In the genomic region with DNA sequence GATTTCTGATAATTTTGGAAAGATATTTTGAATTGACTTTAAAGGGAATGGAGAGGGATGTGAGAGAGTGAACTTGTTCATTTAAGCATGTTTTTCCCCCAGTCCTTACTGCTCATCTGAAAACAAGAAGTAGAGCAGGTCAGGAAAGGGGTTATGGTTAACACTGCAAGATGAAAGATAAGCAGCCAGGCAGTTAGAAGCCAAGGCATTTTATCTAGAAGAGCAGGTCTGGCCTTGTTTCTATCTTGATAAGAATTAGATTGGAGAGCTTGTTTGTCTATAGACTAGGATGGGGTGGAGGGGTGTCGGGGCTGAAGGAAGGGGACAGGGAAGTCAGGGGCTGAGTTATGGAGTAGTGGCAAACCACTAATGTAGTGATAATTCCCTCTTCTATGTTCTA, we compare ENCODE assay signal across 15 cellular contexts.
DNase-seq lines count a peak whose midpoint lies in the region; ATAC-seq, FAIRE-seq and TF ChIP-seq lines count a peak whose summit lies in the region.
"Had no signal": no experiment of that assay in that cellular context is flagged by ENCODE, and none has a peak within 500 bp of the region (broad histone marks: within the 10 kb centered on the region; RNA-seq: fewer than 3 reads in every experiment).

No MANE protein-coding gene starts in this region.

- no peak overlapping the region for H3K27ac ChIP-seq in CD8-positive, alpha-beta memory T cell (ENCODE audit: low read depth, low read length)
- H3K27ac ChIP-seq in mesenchymal stem cell (ENCODE audit: low read length, poor library complexity, severe bottlenecking) (no peak overlapping the region), gastrocnemius medialis (no peak overlapping the region)
- H3K27ac ChIP-seq: colonic mucosa, epithelial cell of prostate had no signal

- H3K4me2 ChIP-seq in mesenchymal stem cell (ENCODE audit: low read length, poor library complexity, severe bottlenecking) = no peak overlapping the region

- peak; percentile 21 for FAIRE-seq in GM18507 (lab: Jason Lieb, UNC)
- no peak for FAIRE-seq in H54 (lab: Jason Lieb, UNC)

- H3K36me3 ChIP-seq in CD8-positive, alpha-beta memory T cell (ENCODE audit: insufficient read depth, low read length) = no peaks in the 10 kb centered on the region
- H3K36me3 ChIP-seq in mesenchymal stem cell (ENCODE audit: control insufficient read depth in 1 of 2, insufficient read depth in 2 of 2, low read depth in 1 of 2, low read length in 2 of 2) (no peaks in the 10 kb centered on the region), gastrocnemius medialis (no peaks in the 10 kb centered on the region)
- H3K36me3 ChIP-seq: colonic mucosa had no signal

- ATAC-seq in SK-N-SH treated with all-trans-retinoic acid at 6 μM for 48 hours (no peak; the same call in 2 of the 3 replicates), HG03432 (IDR thresholded peaks at IDR 0.05; ENCODE audit: unreplicated experiment) (no peak), gastrocnemius medialis (no peak)
- ATAC-seq: activated CD4-positive, alpha-beta T cell treated with anti-CD3 and anti-CD28 coated beads for 36 hours; left lobe of liver had no signal

- no peaks in the 10 kb centered on the region for H3K9me3 Mint-ChIP-seq in CD8-positive, alpha-beta memory T cell

- no peak overlapping the region for H2AK5ac ChIP-seq in mesenchymal stem cell (ENCODE audit: low read length, severe bottlenecking)

- WGBS in mesenchymal stem cell = 36% methylated on average over 1 of the region's 1 CpG

- H4K91ac ChIP-seq in mesenchymal stem cell (ENCODE audit: low read length) = no peak overlapping the region

- in situ Hi-C loops in gastrocnemius medialis (cut with MboI; ENCODE audit: low sequenced_read_pairs in 4 of 4) = no loop called here

- no peaks in the 10 kb centered on the region for H3K4me1 ChIP-seq in CD8-positive, alpha-beta memory T cell (ENCODE audit: insufficient read depth, low read length)
- H3K4me1 ChIP-seq in mesenchymal stem cell (ENCODE audit: control insufficient read depth, insufficient read depth, low read depth, low read length) = no peaks in the 10 kb centered on the region
- peaks cover 5 to 20% of the 10 kb centered on the region in 2 donors for H3K4me1 ChIP-seq in gastrocnemius medialis
- H3K4me1 ChIP-seq: colonic mucosa had no signal

- H2BK15ac ChIP-seq in mesenchymal stem cell (ENCODE audit: low read depth, poor library complexity, severe bottlenecking) = no peak overlapping the region

- peak overlapping the region in 6 of 8 donors; percentile 61 to 93 (median 82) for H3K27ac Mint-ChIP-seq in CD8-positive, alpha-beta memory T cell
- H3K27ac Mint-ChIP-seq: activated CD4-positive, alpha-beta T cell treated with anti-CD3 and anti-CD28 coated beads for 36 hours; B cell had no signal

- no peak for TF ChIP-seq CTCF in gastrocnemius medialis (IDR thresholded peaks at IDR 0.05 in 4 of 5, conservative IDR thresholded peaks at IDR 0.05 in 1 of 5)

- no peak overlapping the region for H2BK12ac ChIP-seq in mesenchymal stem cell (ENCODE audit: low read length in 2 of 2)

- CTCF ChIA-PET in CD8-positive, alpha-beta memory T cell (lab: Charles Lee) = no interaction called here

- no peaks in the 10 kb centered on the region for H3K79me1 ChIP-seq in mesenchymal stem cell (replicated peaks; ENCODE audit: low read length, poor library complexity, severe bottlenecking)

- H3K14ac ChIP-seq in mesenchymal stem cell (ENCODE audit: low read length in 2 of 2) = no peak overlapping the region

- no peak overlapping the region for H3K9ac ChIP-seq in mesenchymal stem cell (ENCODE audit: low read length)

- no peaks in the 10 kb centered on the region for H3K27me3 Mint-ChIP-seq in CD8-positive, alpha-beta memory T cell
- H3K27me3 Mint-ChIP-seq: B cell had no signal

- peaks cover 0 to 4% (median 2%) of the 10 kb centered on the region in 3 donors for H3K36me3 Mint-ChIP-seq in CD8-positive, alpha-beta memory T cell

- no peak overlapping the region for H2BK120ac ChIP-seq in mesenchymal stem cell (ENCODE audit: low read depth, low read length)

- no peak overlapping the region for H4K8ac ChIP-seq in mesenchymal stem cell (ENCODE audit: low read length)

- H3K4me3 Mint-ChIP-seq in CD8-positive, alpha-beta memory T cell = peak overlapping the region in 4 of 7 donors; percentile 22 to 86 (median 61)
- H3K4me3 Mint-ChIP-seq: activated CD4-positive, alpha-beta T cell treated with anti-CD3 and anti-CD28 coated beads for 36 hours; B cell had no signal

- TF ChIP-seq POLR2A in erythroblast (IDR thresholded peaks at IDR 0.05; ENCODE audit: low read length) (no peak), H54 (IDR thresholded peaks at IDR 0.05; ENCODE audit: low read depth, low read length) (no peak), gastrocnemius medialis (IDR thresholded peaks at IDR 0.05) (no peak)

- H3K18ac ChIP-seq in mesenchymal stem cell (ENCODE audit: low read depth in 1 of 2, low read length in 2 of 2) = no peak overlapping the region

- no peaks in the 10 kb centered on the region for H3K9me3 ChIP-seq in CD8-positive, alpha-beta memory T cell (ENCODE audit: low read length)
- H3K9me3 ChIP-seq in mesenchymal stem cell (ENCODE audit: control insufficient read depth, low read length) (no peaks in the 10 kb centered on the region), gastrocnemius medialis (no peaks in the 10 kb centered on the region)
- H3K9me3 ChIP-seq: colonic mucosa had no signal

- intact Hi-C loops in gastrocnemius medialis (cut with DNase I; ENCODE audit: low total_unique reads) = no loop called here

- no peak overlapping the region for H3K4ac ChIP-seq in mesenchymal stem cell (ENCODE audit: low read depth in 1 of 2, low read length in 2 of 2)

- H3K23ac ChIP-seq in mesenchymal stem cell (ENCODE audit: low read length in 2 of 2) = no peak overlapping the region

- H2AFZ ChIP-seq in mesenchymal stem cell (ENCODE audit: low read depth, low read length) = no peak overlapping the region

- POLR2A ChIA-PET in CD8-positive, alpha-beta memory T cell (lab: Charles Lee) = interaction anchor here (0.8 kb wide), 1 partner anchor 8 kb away, joined by 3 read pairs; no protein-coding TSS in a partner anchor

- H3K4me1 Mint-ChIP-seq in CD8-positive, alpha-beta memory T cell = peaks cover 6 to 24% (median 22%) of the 10 kb centered on the region in 3 donors

- no peak overlapping the region for H3K4me3 ChIP-seq in CD8-positive, alpha-beta memory T cell (ENCODE audit: low read length)
- no peak overlapping the region for H3K4me3 ChIP-seq in mesenchymal stem cell (ENCODE audit: insufficient read depth in 1 of 2, low read depth in 1 of 2, low read length in 2 of 2)
- H3K4me3 ChIP-seq in gastrocnemius medialis = no peak overlapping the region
- H3K4me3 ChIP-seq: colonic mucosa had no signal

- H3K27me3 ChIP-seq in CD8-positive, alpha-beta memory T cell (ENCODE audit: insufficient read depth, low read length, poor library complexity, severe bottlenecking) = no peaks in the 10 kb centered on the region
- H3K27me3 ChIP-seq in mesenchymal stem cell (ENCODE audit: control insufficient read depth in 1 of 2, insufficient read depth in 1 of 2, low read length in 2 of 2) = no peaks in the 10 kb centered on the region
- no peaks in the 10 kb centered on the region for H3K27me3 ChIP-seq in gastrocnemius medialis
- H3K27me3 ChIP-seq: colonic mucosa had no signal

- H2BK5ac ChIP-seq in mesenchymal stem cell (ENCODE audit: low read depth, low read length, poor library complexity, severe bottlenecking) = no peak overlapping the region

- DNase-seq in CD8-positive, alpha-beta memory T cell = peak in 2 of 5 donors; percentile 4 to 33
- no peak for DNase-seq in GM18507 (ENCODE audit: extremely low spot score, insufficient read length, low read depth)
- peak; percentile 26 to 81 for DNase-seq in erythroblast (lab: John Stamatoyannopoulos, UW)
- DNase-seq in H54 (ENCODE audit: insufficient read length, low spot score) = no peak
- DNase-seq in mesenchymal stem cell = no peak
- DNase-seq in gastrocnemius medialis = no peak
- DNase-seq: activated CD4-positive, alpha-beta T cell treated with anti-CD3 and anti-CD28 coated beads for 36 hours; anterior cingulate cortex; colonic mucosa; NCI-H1092 had no signal

TF ChIP-seq in SK-N-SH treated with all-trans-retinoic acid at 6 μM for 48 hours, 23 proteins besides CTCF, POLR2A, EP300 and RAD21:
- TF ChIP-seq TSHZ2 (CRISPR knock-in tag; IDR thresholded peaks at IDR 0.05) = 0 out of 2 replicates have a peak, but pooled peaks have one; percentile 14
- TF ChIP-seq TCF4 (CRISPR knock-in tag; IDR thresholded peaks at IDR 0.05; ENCODE audit: borderline replicate concordance) = peak; percentile 63; the same call in 1 of the 2 replicates
- no peak for TF ChIP-seq OSR1 (CRISPR knock-in tag; IDR thresholded peaks at IDR 0.05)

Comparison
In these comparisons a context has a peak if more than half of its experiments do, and no peak if none do; other contexts are left out.
1. DNase-seq: peak in erythroblast (2 of 2); none in GM18507 (single experiment), H54 (single experiment), mesenchymal stem cell (single experiment) and gastrocnemius medialis (0 of 2).